ENCODE assay signal across 13 cellular contexts in genomic region chr19:39934584-39935233, GRCh38. TPM values are rescaled to one million over a fixed set of nuclear protein-coding genes. Genes with fewer than 3 reads are reported as not detected.
DNase-seq lines count a peak whose midpoint lies in the region; ATAC-seq and TF ChIP-seq lines count a peak whose summit lies in the region.
"Had no signal": no experiment of that assay in that cellular context is flagged by ENCODE, and none has a peak within 500 bp of the region (broad histone marks: within the 10 kb centered on the region; RNA-seq: fewer than 3 reads in every experiment).

Gene FCGBP, minus strand, starts transcription at chr19:39934634.

- TF ChIP-seq POLR2A in ovary (IDR thresholded peaks at IDR 0.05), result no peak

- no peak for TF ChIP-seq EP300 in ovary (IDR thresholded peaks at IDR 0.05)

- H3K9me3 ChIP-seq in BLaER1 treated with 17β-estradiol and CSF1 and Interleukin-3, amounts not matched to agents 10 nM and 100 nM (replicated peaks in 1 of 11), result peaks cover 1 to 9% (median 4%) of the 10 kb centered on the region in 11 experiments
- no peaks in the 10 kb centered on the region for H3K9me3 ChIP-seq in ovary
- H3K9me3 ChIP-seq: Caco-2 had no signal

- in situ Hi-C loops in GM13977 (cut with MboI; ENCODE audit: low pct_unique_long_range_greater_than_20kb, low sequenced_read_pairs, unreplicated experiment), result no loop called here

- H3K27ac ChIP-seq in BLaER1 treated with 17β-estradiol and CSF1 and Interleukin-3, amounts not matched to agents 10 nM and 100 nM, result peak within 1 kb of the TSS in 2 of 11 experiments; percentile 76 to 84; a peak in 5 of 22 replicates
- H3K27ac ChIP-seq in cingulate gyrus (ENCODE audit: low read depth, low read length) (peak within 1 kb of the TSS; percentile 77), ovary (no peak within 1 kb of the TSS)

- H4K20me1 ChIP-seq in BLaER1 treated with 17β-estradiol and CSF1 and Interleukin-3, amounts not matched to agents 10 nM and 100 nM, result no peaks in the 10 kb centered on the region

- peaks cover 28 to 90% (median 50%) of the 10 kb centered on the region in 10 experiments for H3K4me1 ChIP-seq in BLaER1 treated with 17β-estradiol and CSF1 and Interleukin-3, amounts not matched to agents 10 nM and 100 nM
- no peaks in the 10 kb centered on the region for H3K4me1 ChIP-seq in ovary (ENCODE audit: insufficient read depth)

- WGBS in ovary, 3 donors, result 79 to 83% (median 79%) methylated on average over 5 of the region's 5 CpGs

- peak within 1 kb of the TSS; percentile 61 to 98 (median 86) for H3K4me2 ChIP-seq in BLaER1 treated with 17β-estradiol and CSF1 and Interleukin-3, amounts not matched to agents 10 nM and 100 nM

- DNase-seq in NCI-H69 (lab: John Stamatoyannopoulos, UW) (peak; percentile 3), ovary (no peak), GOT3 (lab: John Stamatoyannopoulos, UW) (no peak), GM13977 (ENCODE audit: low spot score) (no peak)
- DNase-seq: Caco-2, erythroblast, NCI-H187, nucleus accumbens had no signal

- H3K4me3 ChIP-seq in BLaER1 treated with 17β-estradiol and CSF1 and Interleukin-3, amounts not matched to agents 10 nM and 100 nM, result peak within 1 kb of the TSS in 2 of 10 experiments; percentile 30 to 34; a peak in 3 of 20 replicates
- H3K4me3 ChIP-seq in ovary, result no peak within 1 kb of the TSS
- H3K4me3 ChIP-seq: GM12878 had no signal

- intact Hi-C loops in ovary (cut with DNase I), result no loop called here

- 0 out of 22 replicates have a peak, but pooled peaks cover 0 to 4% (median 0%) of the 10 kb centered on the region in 11 experiments for H3K36me3 ChIP-seq in BLaER1 treated with 17β-estradiol and CSF1 and Interleukin-3, amounts not matched to agents 10 nM and 100 nM
- H3K36me3 ChIP-seq in ovary, result no peaks in the 10 kb centered on the region

- TF ChIP-seq CTCF in ovary (IDR thresholded peaks at IDR 0.05) (no peak), GM13977 (IDR thresholded peaks at IDR 0.05; ENCODE audit: extremely low read depth, insufficient read depth, missing control alignments) (no peak)

- no peaks in the 10 kb centered on the region for H3K27me3 ChIP-seq in BLaER1 treated with 17β-estradiol and CSF1 and Interleukin-3, amounts not matched to agents 10 nM and 100 nM
- H3K27me3 ChIP-seq in ovary, result no peaks in the 10 kb centered on the region

- no peak for ATAC-seq in HG02870 (IDR thresholded peaks at IDR 0.05; ENCODE audit: unreplicated experiment)
- no peak for ATAC-seq in GM21526 (IDR thresholded peaks at IDR 0.05; ENCODE audit: low FRiP score, unreplicated experiment)

- peak within 1 kb of the TSS in 2 of 11 experiments; percentile 27 to 53; a peak in 1 of 22 replicates for H3K9ac ChIP-seq in BLaER1 treated with 17β-estradiol and CSF1 and Interleukin-3, amounts not matched to agents 10 nM and 100 nM

RNA-seq across cellular contexts. Expression of gene FCGBP, which starts in this region (rescaled TPM):
- total RNA-seq in ovary, result 100 to 1,000 TPM in 1 of 7 donors, 10 to 100 TPM in 6; 29.7 to 290 (median 43.6) TPM
- 1 to 10 TPM; 2.2 to 2.3 TPM for polyA plus RNA-seq in ovary
